ENCODE assay signal across 8 cellular contexts in the genomic region with DNA sequence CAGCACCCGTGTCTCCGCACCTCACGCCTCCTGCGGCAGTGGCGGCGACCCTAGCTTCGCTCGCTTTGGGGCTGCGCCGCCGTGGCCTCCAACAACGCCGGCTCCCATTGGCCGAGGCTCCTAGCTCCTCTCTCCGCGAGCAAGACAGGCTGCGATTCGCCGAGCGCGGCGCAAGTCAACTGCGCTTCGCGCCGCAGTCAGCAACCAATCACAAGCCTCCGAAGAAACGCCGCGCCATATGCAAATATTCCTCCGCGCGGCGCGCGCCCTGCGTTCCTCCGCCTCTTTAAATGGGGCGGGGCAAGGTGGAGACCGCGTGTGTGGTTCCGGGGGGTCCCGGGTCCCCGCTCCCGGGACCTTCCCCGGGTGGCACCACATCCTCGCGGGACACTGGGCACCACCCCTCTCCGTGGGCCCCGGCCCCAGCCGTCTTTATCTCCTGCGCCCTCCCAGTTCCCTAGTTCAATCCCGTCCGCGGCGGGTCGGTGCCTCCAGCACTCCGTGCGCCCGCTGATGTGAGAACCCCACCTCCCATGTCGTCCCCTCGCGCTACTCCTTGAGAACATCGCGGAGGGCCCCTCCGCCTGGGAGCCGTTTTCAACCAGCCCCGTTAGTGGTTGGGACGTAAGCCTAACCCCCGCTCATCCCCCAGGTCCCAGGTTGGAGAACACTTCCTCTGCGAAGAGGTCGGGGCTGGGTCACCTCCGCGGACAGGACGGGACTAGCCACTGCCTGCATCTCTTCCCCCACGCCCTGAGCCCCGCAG.
DNase-seq lines count a peak whose midpoint lies in the region; ATAC-seq and TF ChIP-seq lines count a peak whose summit lies in the region.

A gene with protein sequence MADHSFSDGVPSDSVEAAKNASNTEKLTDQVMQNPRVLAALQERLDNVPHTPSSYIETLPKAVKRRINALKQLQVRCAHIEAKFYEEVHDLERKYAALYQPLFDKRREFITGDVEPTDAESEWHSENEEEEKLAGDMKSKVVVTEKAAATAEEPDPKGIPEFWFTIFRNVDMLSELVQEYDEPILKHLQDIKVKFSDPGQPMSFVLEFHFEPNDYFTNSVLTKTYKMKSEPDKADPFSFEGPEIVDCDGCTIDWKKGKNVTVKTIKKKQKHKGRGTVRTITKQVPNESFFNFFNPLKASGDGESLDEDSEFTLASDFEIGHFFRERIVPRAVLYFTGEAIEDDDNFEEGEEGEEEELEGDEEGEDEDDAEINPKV (minus strand): TSS at position 96 of the 766 bp plus-strand sequence. CDS start 13,109 bp downstream, outside the sequence.

- TF ChIP-seq CTCF in choroid plexus epithelial cell (conservative IDR thresholded peaks at IDR 0.05; ENCODE audit: low read depth, low read length), result no peak

- peak; percentile 86 for TF ChIP-seq POLR2A in GM19193 (IDR thresholded peaks at IDR 0.05; ENCODE audit: extremely low read depth, insufficient read depth, insufficient read length)

- DNase-seq in AML-193 (lab: John Stamatoyannopoulos, UW) (peak; percentile 94 to 96), NCI-H510A treated with DMSO at 0.1 percent for 48 hours (lab: John Stamatoyannopoulos, UW) (peak; percentile 75), choroid plexus epithelial cell (ENCODE audit: low read depth) (peak; percentile 98), kidney glomerular epithelial cell (lab: John Stamatoyannopoulos, UW) (peak; percentile 94)
- peak; percentile 93 for DNase-seq in activated CD4-positive, alpha-beta T cell treated with anti-CD3 and anti-CD28 coated beads for 24 hours (ENCODE audit: low read depth in 2 of 2)
- DNase-seq in stimulated activated CD4-positive, alpha-beta T cell treated with anti-CD3 and anti-CD28 coated beads, Interleukin-1b, Interleukin-23, amount 100 ng/mL, for 1 hour (ENCODE audit: low read depth in 2 of 2), result peak; percentile 86 to 88

- H3K4me3 ChIP-seq in choroid plexus epithelial cell (ENCODE audit: low read depth, low read length), result peak within 1 kb of the TSS; percentile 71

- ATAC-seq in HG03439 (IDR thresholded peaks at IDR 0.05; ENCODE audit: unreplicated experiment), result peak; percentile 81

Comparison
In these comparisons a context has a peak if more than half of its experiments do, and no peak if none do; other contexts are left out.
1. Peak in every context shown above with its lines: DNase-seq, ATAC-seq and H3K4me3 ChIP-seq.